Comparison of ENCODE assay signal across 8 cellular contexts in the genomic region with DNA sequence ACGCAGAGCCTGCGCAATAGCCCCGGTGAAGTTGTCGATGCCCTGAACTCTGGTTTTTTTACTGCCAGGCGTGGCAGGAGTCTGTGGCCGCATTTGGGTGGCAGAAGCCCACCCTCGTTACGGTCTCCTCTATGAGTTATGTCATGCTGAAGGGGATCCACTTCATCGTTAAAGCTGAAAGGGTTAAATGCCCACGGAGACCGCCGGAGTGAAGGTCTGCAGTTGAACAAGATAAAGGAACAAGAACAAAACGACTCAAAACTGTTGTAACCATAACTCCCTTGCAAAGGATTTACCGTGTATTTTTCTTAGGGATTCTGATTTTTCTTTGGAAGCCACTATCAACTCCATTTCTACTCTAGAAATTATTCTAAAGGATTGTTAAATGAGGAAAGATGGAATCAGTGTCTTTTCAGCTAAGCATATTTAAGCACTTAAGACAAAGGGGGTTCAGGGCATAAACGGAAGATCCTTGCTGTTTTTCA. TPM values are rescaled to one million over a fixed set of nuclear protein-coding genes. Genes with fewer than 3 reads are reported as not detected.
A peak's percentile ranks its signal among the peaks of the same experiment; 100 is the strongest.
DNase-seq lines count a peak whose midpoint lies in the region; ATAC-seq and TF ChIP-seq lines count a peak whose summit lies in the region.

No MANE protein-coding gene starts in this region.

- H2BK120ac ChIP-seq in neuronal stem cell (ENCODE audit: low read depth, low read length): no peak overlapping the region

- H4K91ac ChIP-seq in neuronal stem cell (ENCODE audit: low read depth, low read length, poor library complexity): no peak overlapping the region

- peaks cover 10% of the 10 kb centered on the region for H3F3A ChIP-seq in MM.1S (ENCODE audit: insufficient read depth, low read length)

- no peaks in the 10 kb centered on the region for H3K27me3 Mint-ChIP-seq in CD4-positive, alpha-beta T cell
- no peaks in the 10 kb centered on the region for H3K27me3 Mint-ChIP-seq in effector memory CD8-positive, alpha-beta T cell

- H3K36me3 Mint-ChIP-seq in CD4-positive, alpha-beta T cell (ENCODE audit: low read depth): peaks cover 24% of the 10 kb centered on the region
- H3K36me3 Mint-ChIP-seq in effector memory CD8-positive, alpha-beta T cell (ENCODE audit: insufficient read depth): peaks cover 44% of the 10 kb centered on the region

- peak overlapping the region; percentile 98 for H3K4me3 Mint-ChIP-seq in CD4-positive, alpha-beta T cell
- H3K4me3 Mint-ChIP-seq in effector memory CD8-positive, alpha-beta T cell: peak overlapping the region; percentile 86 to 93

- H4K8ac ChIP-seq in neuronal stem cell (ENCODE audit: low read depth, low read length): no peak overlapping the region

- peak overlapping the region; percentile 86 for H3K4me2 ChIP-seq in MM.1S (ENCODE audit: low read depth, low read length)
- peak overlapping the region; percentile 54 for H3K4me2 ChIP-seq in neuronal stem cell (ENCODE audit: insufficient read depth, low read length, poor library complexity, severe bottlenecking)

- no peak for ATAC-seq in CD4-positive, alpha-beta T cell (ENCODE audit: poor library complexity)
- ATAC-seq in effector memory CD8-positive, alpha-beta T cell (replicated peaks): no peak
- ATAC-seq in GM19035 (IDR thresholded peaks at IDR 0.05; ENCODE audit: unreplicated experiment): no peak
- ATAC-seq in HG03175 (IDR thresholded peaks at IDR 0.05; ENCODE audit: unreplicated experiment): no peak

- H3K79me1 ChIP-seq in neuronal stem cell (ENCODE audit: low read depth, low read length): peaks cover 3% of the 10 kb centered on the region

- in situ Hi-C loops in KBM-7 (cut with MboI; ENCODE audit: low pct_unique_long_range_greater_than_20kb, low sequenced_read_pairs): no loop called here

- H3K9me3 ChIP-seq in CD4-positive, alpha-beta T cell (ENCODE audit: control insufficient read depth, low read length): no peaks in the 10 kb centered on the region
- H3K9me3 ChIP-seq in MM.1S (replicated peaks; ENCODE audit: insufficient read depth, low read length) (no peaks in the 10 kb centered on the region), neuronal stem cell (replicated peaks in 1 of 2; ENCODE audit: control insufficient read depth in 2 of 2, insufficient read depth in 1 of 2, low read depth in 1 of 2, low read length in 2 of 2) (peaks cover 0 to 4% of the 10 kb centered on the region in 2 donors)

- CTCF ChIA-PET in CD4-positive, alpha-beta T cell (lab: Charles Lee): interaction anchor here (0.9 to 2.9 kb wide), 5 partner anchors 11 to 153 kb away, joined by 3 to 8 read pairs (median 3); no protein-coding TSS in a partner anchor

- H3K36me3 ChIP-seq in MM.1S (replicated peaks; ENCODE audit: insufficient read depth, low read length) (no peaks in the 10 kb centered on the region), neuronal stem cell (replicated peaks in 1 of 2; ENCODE audit: control insufficient read depth in 2 of 2, insufficient read depth in 2 of 2, low read length in 2 of 2) (peaks cover 0 to 22% of the 10 kb centered on the region in 2 donors)

- intact Hi-C loops in CD4-positive, alpha-beta T cell (cut with DNase I, micrococcal nuclease): loop anchor here (1.0 to 5.0 kb wide), 8 partner anchors 9 to 198 kb away; a partner anchor contains a TSS

- no peaks in the 10 kb centered on the region for H3K27me3 ChIP-seq in CD4-positive, alpha-beta T cell (ENCODE audit: control insufficient read depth, insufficient read depth, low read length)
- H3K27me3 ChIP-seq in MM.1S (replicated peaks; ENCODE audit: insufficient read depth, low read length) (no peaks in the 10 kb centered on the region), neuronal stem cell (ENCODE audit: control insufficient read depth in 3 of 3, insufficient read depth in 3 of 3, low read depth in 1 of 3, low read length in 3 of 3) (no peaks in the 10 kb centered on the region)

- H3K4me1 ChIP-seq in MM.1S (ENCODE audit: low read length) (peaks cover 7% of the 10 kb centered on the region), neuronal stem cell (ENCODE audit: control insufficient read depth in 2 of 2, insufficient read depth in 1 of 2, low read depth in 1 of 2, low read length in 2 of 2) (peaks cover 2 to 4% of the 10 kb centered on the region in 2 donors)

- POLR2A ChIA-PET in CD4-positive, alpha-beta T cell (lab: Charles Lee): interaction anchor here (1.3 to 5.8 kb wide), 9 partner anchors 9 to 161 kb away, joined by 3 to 116 read pairs (median 32); no protein-coding TSS in a partner anchor

- no peak overlapping the region for H2BK15ac ChIP-seq in neuronal stem cell (ENCODE audit: low read length)

- H2BK12ac ChIP-seq in neuronal stem cell (ENCODE audit: low read length): no peak overlapping the region

- H3K23ac ChIP-seq in neuronal stem cell (ENCODE audit: low read depth, low read length, poor library complexity): no peak overlapping the region

- no peak overlapping the region for H2AK5ac ChIP-seq in neuronal stem cell (ENCODE audit: low read depth, low read length)

- peak overlapping the region; percentile 98 for H2AFZ ChIP-seq in MM.1S (ENCODE audit: low read length)
- H2AFZ ChIP-seq in neuronal stem cell (ENCODE audit: low read length): peak overlapping the region; percentile 88

- no peak overlapping the region for H3K14ac ChIP-seq in neuronal stem cell (ENCODE audit: low read length)

- peak overlapping the region; percentile 78 for H3K18ac ChIP-seq in neuronal stem cell (ENCODE audit: low read length)

- H3K9ac ChIP-seq in MM.1S (ENCODE audit: low read length): peak overlapping the region; percentile 81
- no peak overlapping the region for H3K9ac ChIP-seq in neuronal stem cell (ENCODE audit: low read depth, low read length, poor library complexity)

- TF ChIP-seq CTCF in CD4-positive, alpha-beta T cell (IDR thresholded peaks at IDR 0.05): no peak
- no peak for TF ChIP-seq CTCF in MM.1S (IDR thresholded peaks at IDR 0.05; ENCODE audit: low read length)

- H3K4me3 ChIP-seq in MM.1S (ENCODE audit: low read length): peak overlapping the region; percentile 88
- H3K4me3 ChIP-seq in neuronal stem cell (ENCODE audit: low read length in 2 of 2): peak overlapping the region; percentile 95 to 100

- peak overlapping the region; percentile 94 for H3K27ac Mint-ChIP-seq in CD4-positive, alpha-beta T cell
- H3K27ac Mint-ChIP-seq in effector memory CD8-positive, alpha-beta T cell: peak overlapping the region; percentile 89 to 96

- H3K4ac ChIP-seq in neuronal stem cell (ENCODE audit: low read length): no peak overlapping the region

- H3K79me2 ChIP-seq in MM.1S (ENCODE audit: low read length): peaks cover 44% of the 10 kb centered on the region

- no peaks in the 10 kb centered on the region for H3K9me3 Mint-ChIP-seq in CD4-positive, alpha-beta T cell
- no peaks in the 10 kb centered on the region for H3K9me3 Mint-ChIP-seq in effector memory CD8-positive, alpha-beta T cell

- H4K20me1 ChIP-seq in MM.1S (ENCODE audit: insufficient read depth, low read length): no peaks in the 10 kb centered on the region

- WGBS in neuronal stem cell (ENCODE audit: extremely low coverage in 2 of 2, insufficient read length in 2 of 2, insufficient replicate concordance in 1 of 2), 2 donors: no CpG with 5 or more reads among the region's 15 CpGs

- peak overlapping the region; percentile 91 for H3K27ac ChIP-seq in CD4-positive, alpha-beta T cell (ENCODE audit: low read depth, low read length)
- H3K27ac ChIP-seq in MM.1S (ENCODE audit: low read length) (peak overlapping the region; percentile 84; the same call in 1 of the 2 replicates), neuronal stem cell (replicated peaks; ENCODE audit: low read length) (peak overlapping the region; percentile 48)

- H2BK5ac ChIP-seq in neuronal stem cell (ENCODE audit: low read length): peak overlapping the region; percentile 89

- H3K4me1 Mint-ChIP-seq in CD4-positive, alpha-beta T cell (ENCODE audit: low read depth): peaks cover 44% of the 10 kb centered on the region
- peaks cover 35 to 43% of the 10 kb centered on the region in 2 donors for H3K4me1 Mint-ChIP-seq in effector memory CD8-positive, alpha-beta T cell (ENCODE audit: low read depth in 2 of 2)

- DNase-seq in CD4-positive, alpha-beta T cell: no peak
- DNase-seq in MM.1S (no peak), neuronal stem cell (ENCODE audit: low spot score) (no peak), mucosa of gallbladder (ENCODE audit: low spot score) (no peak), KBM-7 (no peak)
- DNase-seq in effector memory CD8-positive, alpha-beta T cell: no peak

- no peaks in the 10 kb centered on the region for H3K9me2 ChIP-seq in MM.1S (replicated peaks; ENCODE audit: insufficient read depth, low read length)

RNA-seq across cellular contexts. Expression of a gene that starts 0.5 kb away (rescaled TPM):
- 10 to 100 TPM; 78.0 to 86.8 TPM for total RNA-seq in CD4-positive, alpha-beta T cell
- 165 TPM for polyA plus RNA-seq in neuronal stem cell (2013, experiment 1 of 2)
- 163 TPM for polyA plus RNA-seq in neuronal stem cell (2013, experiment 2 of 2)
- 83.3 TPM for total RNA-seq in mucosa of gallbladder
